Comparison of ENCODE assay signal across 10 cellular contexts in genomic region chr14:60632777-60633176, GRCh38. TPM values are rescaled to one million over a fixed set of nuclear protein-coding genes. Genes with fewer than 3 reads are reported as not detected.
A peak's percentile ranks its signal among the peaks of the same experiment; 100 is the strongest.
DNase-seq lines count a peak whose midpoint lies in the region; ATAC-seq, FAIRE-seq and TF ChIP-seq lines count a peak whose summit lies in the region.
"Had no signal": no experiment of that assay in that cellular context is flagged by ENCODE, and none has a peak within 500 bp of the region (broad histone marks: within the 10 kb centered on the region; RNA-seq: fewer than 3 reads in every experiment).

No MANE protein-coding gene starts in this region.

- DNase-seq in GM19239 (ENCODE audit: insufficient read length, low spot score) (no peak), M059J (ENCODE audit: low read depth) (peak; percentile 60), nephron progenitor cell (no peak), mesenteric fat pad (ENCODE audit: low spot score) (no peak), GOT3 (lab: John Stamatoyannopoulos, UW) (no peak)
- DNase-seq in activated CD4-positive, alpha-beta T cell treated with anti-CD3 and anti-CD28 coated beads, Interleukin-2, amount 10 ng/mL, durations not matched to agents 7 days and 5 days = no peak
- DNase-seq: effector CD4-positive, alpha-beta T cell; occipital lobe had no signal

- FAIRE-seq in GM19239 (lab: Jason Lieb, UNC) = peak; percentile 40

- peaks cover 30% of the 10 kb centered on the region for H3K36me3 Mint-ChIP-seq in nephron progenitor cell (ENCODE audit: low read depth)
- no peaks in the 10 kb centered on the region for H3K36me3 Mint-ChIP-seq in activated CD4-positive, alpha-beta T cell treated with anti-CD3 and anti-CD28 coated beads, Interleukin-2, amount 10 ng/mL, durations not matched to agents 7 days and 5 days (ENCODE audit: low read depth)

- peak overlapping the region; percentile 47 for H3K4me3 Mint-ChIP-seq in nephron progenitor cell
- no peak overlapping the region for H3K4me3 Mint-ChIP-seq in activated CD4-positive, alpha-beta T cell treated with anti-CD3 and anti-CD28 coated beads, Interleukin-2, amount 10 ng/mL, durations not matched to agents 7 days and 5 days
- H3K4me3 Mint-ChIP-seq: activated T-helper 1 cell treated with anti-CD3 and anti-CD28 coated beads, Interleukin-12 subunit alpha, Interleukin-12 subunit beta, Interleukin-2, Interleukin-4 antibody, amounts not matched to agents 30 ng/mL and 10 ng/mL and 1 ng/mL, durations not matched to agents 14 hours and 24 hours and 36 hours had no signal

- peaks cover 52% of the 10 kb centered on the region for H3K4me1 Mint-ChIP-seq in nephron progenitor cell
- peaks cover 13% of the 10 kb centered on the region for H3K4me1 Mint-ChIP-seq in activated CD4-positive, alpha-beta T cell treated with anti-CD3 and anti-CD28 coated beads, Interleukin-2, amount 10 ng/mL, durations not matched to agents 7 days and 5 days

- no peaks in the 10 kb centered on the region for H3K9me3 Mint-ChIP-seq in nephron progenitor cell
- H3K9me3 Mint-ChIP-seq in activated CD4-positive, alpha-beta T cell treated with anti-CD3 and anti-CD28 coated beads, Interleukin-2, amount 10 ng/mL, durations not matched to agents 7 days and 5 days = no peaks in the 10 kb centered on the region
- H3K9me3 Mint-ChIP-seq: activated T-helper 1 cell treated with anti-CD3 and anti-CD28 coated beads, Interleukin-12 subunit alpha, Interleukin-12 subunit beta, Interleukin-2, Interleukin-4 antibody, amounts not matched to agents 30 ng/mL and 10 ng/mL and 1 ng/mL, durations not matched to agents 14 hours and 24 hours and 36 hours had no signal

- POLR2A ChIA-PET in activated CD4-positive, alpha-beta T cell treated with anti-CD3 and anti-CD28 coated beads, Interleukin-2, amount 10 ng/mL, durations not matched to agents 7 days and 5 days (lab: Charles Lee) = interaction anchor here (0.6 kb wide), 3 partner anchors 14 to 122 kb away, joined by 3 to 17 read pairs (median 4); no protein-coding TSS in a partner anchor

- H3K27ac Mint-ChIP-seq in nephron progenitor cell = peak overlapping the region; percentile 93
- H3K27ac Mint-ChIP-seq in activated CD4-positive, alpha-beta T cell treated with anti-CD3 and anti-CD28 coated beads, Interleukin-2, amount 10 ng/mL, durations not matched to agents 7 days and 5 days = no peak overlapping the region

- ATAC-seq in HG02623 (IDR thresholded peaks at IDR 0.05; ENCODE audit: unreplicated experiment) = peak; percentile 53

- peaks cover 6% of the 10 kb centered on the region for H3K27me3 Mint-ChIP-seq in nephron progenitor cell (ENCODE audit: low read depth, poor library complexity)
- H3K27me3 Mint-ChIP-seq in activated CD4-positive, alpha-beta T cell treated with anti-CD3 and anti-CD28 coated beads, Interleukin-2, amount 10 ng/mL, durations not matched to agents 7 days and 5 days = peaks cover 52% of the 10 kb centered on the region

- CTCF ChIA-PET in activated CD4-positive, alpha-beta T cell treated with anti-CD3 and anti-CD28 coated beads, Interleukin-2, amount 10 ng/mL, durations not matched to agents 7 days and 5 days (lab: Charles Lee) = interaction anchor here (0.6 kb wide), 2 partner anchors 789 to 873 kb away, joined by 3 to 4 read pairs; no protein-coding TSS in a partner anchor

- TF ChIP-seq CTCF in nephron progenitor cell (IDR thresholded peaks at IDR 0.05) = no peak

RNA-seq across cellular contexts. Expression of gene SIX1, which starts 16.5 kb away (rescaled TPM):
- total RNA-seq in M059J (2014; rRNA removed; shearing (Covaris generic)) = 8.0 and 12.5 TPM in 2 replicates
- total RNA-seq in mesenteric fat pad = 2.6 TPM
- total RNA-seq in activated CD4-positive, alpha-beta T cell treated with anti-CD3 and anti-CD28 coated beads, Interleukin-2, amount 10 ng/mL, durations not matched to agents 7 days and 5 days = not detected
